23 cellular contexts compared by ENCODE assay signal in genomic region chr13:44368599-44369368, GRCh38. TPM values are rescaled to one million over a fixed set of nuclear protein-coding genes. Genes with fewer than 3 reads are reported as not detected.
DNase-seq lines count a peak whose midpoint lies in the region; ATAC-seq and TF ChIP-seq lines count a peak whose summit lies in the region.
"Had no signal": no experiment of that assay in that cellular context is flagged by ENCODE, and none has a peak within 500 bp of the region (broad histone marks: within the 10 kb centered on the region; RNA-seq: fewer than 3 reads in every experiment).

No MANE protein-coding gene starts in this region.

- H3K9me3 Mint-ChIP-seq in type B pancreatic cell (peaks cover 8% of the 10 kb centered on the region), T-cell (no peaks in the 10 kb centered on the region)
- H3K9me3 Mint-ChIP-seq: activated CD8-positive, alpha-beta T cell treated with anti-CD3 and anti-CD28 coated beads for 36 hours; activated naive CD8-positive, alpha-beta T cell treated with anti-CD3 and anti-CD28 coated beads for 36 hours; activated T-cell treated with anti-CD3 and anti-CD28 coated beads, Interleukin-2, amount 50 U/mL, for 72 hours; dendritic cell treated with granulocyte-macrophage colony-stimulating factor and Interleukin-4, amounts not matched to agents 40 ng/mL and 50 ng/mL, for 4 days; WTC11 had no signal

- ATAC-seq in left colon: peak; percentile 72
- ATAC-seq in T-cell (replicated peaks in 1 of 4): no peak
- ATAC-seq: activated CD8-positive, alpha-beta T cell treated with anti-CD3 and anti-CD28 coated beads for 36 hours; activated T-cell treated with anti-CD3 and anti-CD28 coated beads, Interleukin-2, amount 50 U/mL, for 72 hours; lower lobe of right lung; upper lobe of right lung; WTC11 had no signal

- peak overlapping the region; percentile 25 for H3K4me3 Mint-ChIP-seq in type B pancreatic cell
- H3K4me3 Mint-ChIP-seq in T-cell: no peak overlapping the region
- H3K4me3 Mint-ChIP-seq: activated CD8-positive, alpha-beta T cell treated with anti-CD3 and anti-CD28 coated beads for 36 hours; activated naive CD8-positive, alpha-beta T cell treated with anti-CD3 and anti-CD28 coated beads for 36 hours; activated T-cell treated with anti-CD3 and anti-CD28 coated beads, Interleukin-2, amount 50 U/mL, for 72 hours; CD14-positive monocyte; dendritic cell treated with granulocyte-macrophage colony-stimulating factor and Interleukin-4, amounts not matched to agents 40 ng/mL and 50 ng/mL, for 4 days; WTC11 had no signal

- peaks cover 32% of the 10 kb centered on the region for H3K27me3 Mint-ChIP-seq in type B pancreatic cell
- H3K27me3 Mint-ChIP-seq in T-cell: peaks cover 19 to 32% of the 10 kb centered on the region in 2 donors

- CTCF ChIA-PET in T-cell (lab: Charles Lee): interaction anchor here in 1 of 2 donors (0.6 kb wide), 1 partner anchor 12 kb away, joined by 3 read pairs; no protein-coding TSS in a partner anchor

- intact Hi-C loops in left colon (cut with DNase I, micrococcal nuclease): no loop called here

- H3K27ac Mint-ChIP-seq in type B pancreatic cell (no peak overlapping the region), T-cell (no peak overlapping the region)
- H3K27ac Mint-ChIP-seq: activated CD8-positive, alpha-beta T cell treated with anti-CD3 and anti-CD28 coated beads for 36 hours; activated naive CD8-positive, alpha-beta T cell treated with anti-CD3 and anti-CD28 coated beads for 36 hours; activated T-cell treated with anti-CD3 and anti-CD28 coated beads, Interleukin-2, amount 50 U/mL, for 72 hours; CD14-positive monocyte; dendritic cell treated with granulocyte-macrophage colony-stimulating factor and Interleukin-4, amounts not matched to agents 40 ng/mL and 50 ng/mL, for 4 days; WTC11 had no signal

- H3K36me3 Mint-ChIP-seq in type B pancreatic cell: no peaks in the 10 kb centered on the region
- no peaks in the 10 kb centered on the region for H3K36me3 Mint-ChIP-seq in T-cell
- H3K36me3 Mint-ChIP-seq: activated naive CD8-positive, alpha-beta T cell treated with anti-CD3 and anti-CD28 coated beads for 36 hours; brain; WTC11 had no signal

- peaks cover 39% of the 10 kb centered on the region for H3K4me1 Mint-ChIP-seq in type B pancreatic cell (ENCODE audit: unreplicated experiment)
- H3K4me1 Mint-ChIP-seq in T-cell: peaks cover 0 to 2% (median 0%) of the 10 kb centered on the region in 3 donors

- TF ChIP-seq CTCF in type B pancreatic cell (conservative IDR thresholded peaks at IDR 0.05) (no peak), GM20000 (IDR thresholded peaks at IDR 0.05; ENCODE audit: extremely low read depth, missing control alignments) (no peak)

- POLR2A ChIA-PET in T-cell (lab: Charles Lee): no interaction called here

- DNase-seq in SHP77 treated with DMSO at 0.1 percent for 48 hours (lab: John Stamatoyannopoulos, UW) (peak; percentile 14), SHP77 (lab: John Stamatoyannopoulos, UW) (no peak), NCI-H748 treated with DMSO at 0.1 percent for 48 hours (lab: John Stamatoyannopoulos, UW) (peak; percentile 94), left colon (peak; percentile 42 to 77), type B pancreatic cell (ENCODE audit: extremely low spot score, unreplicated experiment) (no peak), T-cell (no peak), SIG-M5 treated with dmso at 0.1 percent for 504 hours (lab: John Stamatoyannopoulos, UW; ENCODE audit: unreplicated experiment) (no peak), GM20000 (ENCODE audit: low spot score) (no peak)
- DNase-seq: activated CD8-positive, alpha-beta T cell treated with anti-CD3 and anti-CD28 coated beads for 36 hours; activated naive CD8-positive, alpha-beta T cell treated with anti-CD3 and anti-CD28 coated beads for 36 hours; activated T-cell treated with anti-CD3 and anti-CD28 coated beads, Interleukin-2, amount 50 U/mL, for 72 hours; DND-41; Karpas-422; lower lobe of right lung; NCI-H510A; stimulated activated naive CD4-positive, alpha-beta T cell; T-helper 1 cell; upper lobe of right lung had no signal

RNA-seq across cellular contexts. Expression of gene SERP2, which starts 4.8 kb away (rescaled TPM):
- total RNA-seq in left colon (1 to 10 TPM; 3.2 to 6.4 TPM), type B pancreatic cell (ENCODE audit: low replicate concordance) (3.6 and 6.1 TPM in 2 replicates), T-cell (under 1 TPM in 3 of 5 donors, not detected in 2; 0.44 to 0.65 (median 0.47) TPM)
- total RNA-seq: H4 had no signal

Comparison
In these comparisons a context has a peak if more than half of its experiments do, and no peak if none do; other contexts are left out.
1. DNase-seq: peak in SHP77 treated with DMSO at 0.1 percent for 48 hours (single experiment), NCI-H748 treated with DMSO at 0.1 percent for 48 hours (single experiment) and left colon (2 of 2); none in SHP77 (0 of 2), type B pancreatic cell (single experiment), T-cell (0 of 34), SIG-M5 treated with dmso at 0.1 percent for 504 hours (single experiment) and GM20000 (single experiment).